ENCODE assay signal across 14 cellular contexts in genomic region chr15:39096608-39097007, GRCh38.
A peak's percentile ranks its signal among the peaks of the same experiment; 100 is the strongest.
DNase-seq lines count a peak whose midpoint lies in the region; ATAC-seq, FAIRE-seq and TF ChIP-seq lines count a peak whose summit lies in the region.
"Had no signal": no experiment of that assay in that cellular context is flagged by ENCODE, and none has a peak within 500 bp of the region (broad histone marks: within the 10 kb centered on the region; RNA-seq: fewer than 3 reads in every experiment).

No MANE protein-coding gene starts in this region.

- H2BK15ac ChIP-seq in IMR-90 (ENCODE audit: low read depth, low read length), result peak overlapping the region; percentile 12; the same call in 1 of the 3 replicates

- H2AFZ ChIP-seq in IMR-90 (replicated peaks; ENCODE audit: low read length, poor library complexity) (no peak overlapping the region), keratinocyte (ENCODE audit: control insufficient read depth, low read length) (no peak overlapping the region)
- H2AFZ ChIP-seq: GM23248 had no signal

- H3K4me1 ChIP-seq in IMR-90 (ENCODE audit: control insufficient read depth, insufficient read depth, low read length) (peaks cover 15% of the 10 kb centered on the region), keratinocyte (ENCODE audit: control insufficient read depth, extremely low read depth, insufficient read depth, low read length) (peaks cover 9% of the 10 kb centered on the region)

- H3K79me2 ChIP-seq in keratinocyte (ENCODE audit: control insufficient read depth, insufficient read depth, low read length), result no peaks in the 10 kb centered on the region

- no peak for TF ChIP-seq POLR2A in IMR-90 (IDR thresholded peaks at IDR 0.05; ENCODE audit: low read depth, low read length)

- in situ Hi-C loops in IMR-90 (cut with MboI; ENCODE audit: low sequenced_read_pairs), result no loop called here

- peak overlapping the region; percentile 19; the same call in 1 of the 2 replicates for H3K4ac ChIP-seq in IMR-90 (ENCODE audit: low read depth, low read length)

- H3K36me3 ChIP-seq in IMR-90 (ENCODE audit: control insufficient read depth, insufficient read depth, low read length), result no peaks in the 10 kb centered on the region
- no peaks in the 10 kb centered on the region for H3K36me3 ChIP-seq in keratinocyte (ENCODE audit: control insufficient read depth in 2 of 2, extremely low read depth in 1 of 2, insufficient read depth in 2 of 2, low read length in 2 of 2)

- no peak for TF ChIP-seq CTCF in IMR-90 (conservative IDR thresholded peaks at IDR 0.05; ENCODE audit: low read depth, low read length)
- TF ChIP-seq CTCF in keratinocyte (optimal IDR thresholded peaks at IDR 0.05 in 1 of 3, IDR thresholded peaks at IDR 0.05 in 1 of 3, conservative IDR thresholded peaks at IDR 0.05 in 1 of 3; ENCODE audit: extremely low read depth in 1 of 3, insufficient read depth in 2 of 3, low read length in 3 of 3), result no peak

- H2BK20ac ChIP-seq in IMR-90 (ENCODE audit: low read depth, low read length), result no peak overlapping the region

- H3K9ac ChIP-seq in IMR-90 (ENCODE audit: low read depth, low read length), result no peak overlapping the region
- H3K9ac ChIP-seq in keratinocyte (ENCODE audit: control insufficient read depth, extremely low read depth, insufficient read depth, low read length), result no peak overlapping the region
- H3K9ac ChIP-seq: GM23248 had no signal

- dilution Hi-C loops in IMR-90 (cut with HindIII; ENCODE audit: low sequenced_read_pairs, unreplicated experiment) (no loop called here), keratinocyte (cut with MboI; ENCODE audit: extremely low pct_ligation_motif_present, low sequenced_read_pairs) (no loop called here)

- H3K4me2 ChIP-seq in IMR-90 (ENCODE audit: low read depth, low read length), result no peak overlapping the region
- H3K4me2 ChIP-seq in keratinocyte (ENCODE audit: control insufficient read depth, extremely low read depth, insufficient read depth, low read depth, low read length), result no peak overlapping the region

- H3K9me1 ChIP-seq in IMR-90 (ENCODE audit: insufficient read depth, low read length), result peaks cover 7% of the 10 kb centered on the region
- H3K9me1 ChIP-seq in keratinocyte (ENCODE audit: control insufficient read depth, extremely low read depth, insufficient read depth, low read length), result no peaks in the 10 kb centered on the region

- no peak for TF ChIP-seq RAD21 in IMR-90 (IDR thresholded peaks at IDR 0.05; ENCODE audit: low read length)

- ATAC-seq in IMR-90 (ENCODE audit: low read depth) (no peak), GM19023 (IDR thresholded peaks at IDR 0.05; ENCODE audit: unreplicated experiment) (no peak), GM19324 (IDR thresholded peaks at IDR 0.05; ENCODE audit: low FRiP score, unreplicated experiment) (no peak)

- H3K14ac ChIP-seq in IMR-90 (replicated peaks; ENCODE audit: low read depth, low read length), result peak overlapping the region; percentile 35; the same call in 1 of the 2 replicates

- WGBS in IMR-90 (ENCODE audit: extremely low coverage in 2 of 2, insufficient read length in 1 of 2), 2 experiments, result no CpG with 5 or more reads among the region's 3 CpGs

- H3K9me3 ChIP-seq in IMR-90 (ENCODE audit: control insufficient read depth, insufficient read depth, low read length) (no peaks in the 10 kb centered on the region), keratinocyte (ENCODE audit: control insufficient read depth, low read depth, low read length) (no peaks in the 10 kb centered on the region)

- H3K18ac ChIP-seq in IMR-90 (ENCODE audit: low read depth, low read length), result peak overlapping the region; percentile 1; the same call in 1 of the 2 replicates

- H2AK9ac ChIP-seq in IMR-90 (replicated peaks; ENCODE audit: low read depth, low read length, poor library complexity), result no peak overlapping the region

- no peak overlapping the region for H3K56ac ChIP-seq in IMR-90 (ENCODE audit: extremely low read depth, insufficient read depth, low read length)

- H3K27me3 ChIP-seq in IMR-90 (ENCODE audit: control insufficient read depth, insufficient read depth, low read length), result no peaks in the 10 kb centered on the region
- H3K27me3 ChIP-seq in keratinocyte (ENCODE audit: control insufficient read depth, extremely low read depth, insufficient read depth, low read length), result no peaks in the 10 kb centered on the region

- no peaks in the 10 kb centered on the region for H3K79me1 ChIP-seq in IMR-90 (ENCODE audit: low read depth in 1 of 2, low read length in 2 of 2)

- H2AK5ac ChIP-seq in IMR-90 (ENCODE audit: low read depth, low read length), result peak overlapping the region; percentile 82

- H2BK120ac ChIP-seq in IMR-90 (ENCODE audit: low read depth, low read length), result 0 out of 2 replicates have a peak overlapping the region, but pooled peaks have one; percentile 11

- H4K5ac ChIP-seq in IMR-90 (ENCODE audit: low read depth, low read length), result no peak overlapping the region

- no TSS peak for BruUV-seq in IMR-90 (replicated peaks; lab: Mats Ljungman, UMichigan)

- H4K8ac ChIP-seq in IMR-90 (ENCODE audit: low read depth in 2 of 2, low read length in 2 of 2), result no peak overlapping the region

- H2BK5ac ChIP-seq in IMR-90 (ENCODE audit: low read depth, low read length, poor library complexity, severe bottlenecking), result no peak overlapping the region

- intact Hi-C loops in IMR-90 (cut with micrococcal nuclease), result no loop called here

- peak; percentile 71 for FAIRE-seq in keratinocyte (lab: Jason Lieb, UNC)

- CTCF ChIA-PET in IMR-90 (lab: Yijun Ruan, JAX), result no interaction called here

- H4K91ac ChIP-seq in IMR-90 (ENCODE audit: insufficient read depth, low read depth, low read length), result peak overlapping the region; percentile 16; the same call in 1 of the 2 replicates

- H3K27ac ChIP-seq in IMR-90 (ENCODE audit: insufficient read depth, low read length) (no peak overlapping the region), keratinocyte (ENCODE audit: control insufficient read depth, insufficient read depth, low read length) (no peak overlapping the region)
- H3K27ac ChIP-seq: GM23248 had no signal

- POLR2A ChIA-PET in IMR-90 (lab: Charles Lee; ENCODE audit: unreplicated experiment), result no interaction called here

- no peak overlapping the region for H3K23ac ChIP-seq in IMR-90 (ENCODE audit: low read depth, low read length)

- no peak overlapping the region for H3K4me3 ChIP-seq in IMR-90 (ENCODE audit: insufficient read depth, low read depth, low read length)
- H3K4me3 ChIP-seq in keratinocyte (ENCODE audit: control insufficient read depth in 2 of 3, extremely low read depth in 1 of 3, insufficient read depth in 2 of 3, low read depth in 1 of 3, low read length in 3 of 3), result no peak overlapping the region
- H3K4me3 ChIP-seq: GM23248 had no signal

- peak; percentile 3 for DNase-seq in AG08395 (ENCODE audit: low spot score)
- DNase-seq in IMR-90, result no peak
- no peak for DNase-seq in keratinocyte (ENCODE audit: low read depth, low spot score)
- DNase-seq in renal cortical epithelial cell (ENCODE audit: low read depth), result peak; percentile 68
- DNase-seq in dedifferentiated amniotic fluid mesenchymal stem cell (ENCODE audit: extremely low spot score), result no peak
- DNase-seq: 8988T; C1 segment of cervical spinal cord; Calu3; CD4-positive, alpha-beta T cell; DMS 273 treated with DMSO at 0.1 percent for 48 hours; GM23248; H9 had no signal

- H4K20me1 ChIP-seq in IMR-90 (ENCODE audit: insufficient read depth, low read length) (no peaks in the 10 kb centered on the region), keratinocyte (ENCODE audit: control insufficient read depth, extremely low read depth, insufficient read depth, low read length) (no peaks in the 10 kb centered on the region)

TF ChIP-seq in IMR-90, 13 proteins besides CTCF, POLR2A, EP300 and RAD21:
- TF ChIP-seq FOS (IDR thresholded peaks at IDR 0.05; ENCODE audit: low read depth, low read length), result no peak
- TF ChIP-seq SMC3 (IDR thresholded peaks at IDR 0.05; ENCODE audit: low read depth, low read length), result no peak
- TF ChIP-seq CHD1 (IDR thresholded peaks at IDR 0.05; ENCODE audit: low read depth, low read length), result no peak
- no peak for TF ChIP-seq USF2 (IDR thresholded peaks at IDR 0.05; ENCODE audit: low read depth, low read length)
- no peak for TF ChIP-seq CEBPB (IDR thresholded peaks at IDR 0.05; ENCODE audit: low read depth, low read length)
- no peak for TF ChIP-seq NFE2L2 (IDR thresholded peaks at IDR 0.05; ENCODE audit: low read depth, low read length)
- no peak for TF ChIP-seq MXI1 (IDR thresholded peaks at IDR 0.05; ENCODE audit: borderline replicate concordance, low read depth, low read length)
- TF ChIP-seq MAFK (IDR thresholded peaks at IDR 0.05; ENCODE audit: low read depth, low read length), result no peak
- TF ChIP-seq RFX5 (IDR thresholded peaks at IDR 0.05; ENCODE audit: low read depth, low read length), result no peak
- TF ChIP-seq RCOR1 (IDR thresholded peaks at IDR 0.05; ENCODE audit: insufficient replicate concordance, low read length), result no peak
- TF ChIP-seq MAZ (IDR thresholded peaks at IDR 0.05; ENCODE audit: borderline replicate concordance, low read depth, low read length), result no peak
- no peak for TF ChIP-seq BHLHE40 (IDR thresholded peaks at IDR 0.05; ENCODE audit: low read depth, low read length)
- no peak for TF ChIP-seq ELK1 (IDR thresholded peaks at IDR 0.05; ENCODE audit: borderline replicate concordance, low read depth, low read length)

Comparison
In these comparisons a context has a peak if more than half of its experiments do, and no peak if none do; other contexts are left out.
1. DNase-seq: peak in AG08395 (single experiment) and renal cortical epithelial cell (single experiment); none in IMR-90 (single experiment), keratinocyte (single experiment) and dedifferentiated amniotic fluid mesenchymal stem cell (single experiment).